Comparison of ENCODE assay signal across 1 cellular context in genomic region chr16:46991729-46992704, GRCh38.
TF ChIP-seq lines count a peak whose summit lies in the region.

No MANE protein-coding gene starts in this region.

TF ChIP-seq in HepG2, 621 proteins besides CTCF, POLR2A, EP300 and RAD21 (continued from another document and continues in another):
- peak; percentile 38; the same call in 1 of the 2 replicates for TF ChIP-seq GMEB1 (CRISPR knock-in tag; IDR thresholded peaks at IDR 0.05; ENCODE audit: borderline replicate concordance)
- no peak for TF ChIP-seq ZKSCAN5 (CRISPR knock-in tag; IDR thresholded peaks at IDR 0.05)
- TF ChIP-seq NRL (CRISPR knock-in tag; IDR thresholded peaks at IDR 0.05; ENCODE audit: borderline replicate concordance) = peak; percentile 49; the same call in 1 of the 2 replicates
- TF ChIP-seq ZNF646 (CRISPR knock-in tag; IDR thresholded peaks at IDR 0.05) = peak; percentile 25; the same call in 1 of the 2 replicates
- no peak for TF ChIP-seq HNF4A (CRISPR knock-in tag; IDR thresholded peaks at IDR 0.05)
- TF ChIP-seq, protein P1, sequence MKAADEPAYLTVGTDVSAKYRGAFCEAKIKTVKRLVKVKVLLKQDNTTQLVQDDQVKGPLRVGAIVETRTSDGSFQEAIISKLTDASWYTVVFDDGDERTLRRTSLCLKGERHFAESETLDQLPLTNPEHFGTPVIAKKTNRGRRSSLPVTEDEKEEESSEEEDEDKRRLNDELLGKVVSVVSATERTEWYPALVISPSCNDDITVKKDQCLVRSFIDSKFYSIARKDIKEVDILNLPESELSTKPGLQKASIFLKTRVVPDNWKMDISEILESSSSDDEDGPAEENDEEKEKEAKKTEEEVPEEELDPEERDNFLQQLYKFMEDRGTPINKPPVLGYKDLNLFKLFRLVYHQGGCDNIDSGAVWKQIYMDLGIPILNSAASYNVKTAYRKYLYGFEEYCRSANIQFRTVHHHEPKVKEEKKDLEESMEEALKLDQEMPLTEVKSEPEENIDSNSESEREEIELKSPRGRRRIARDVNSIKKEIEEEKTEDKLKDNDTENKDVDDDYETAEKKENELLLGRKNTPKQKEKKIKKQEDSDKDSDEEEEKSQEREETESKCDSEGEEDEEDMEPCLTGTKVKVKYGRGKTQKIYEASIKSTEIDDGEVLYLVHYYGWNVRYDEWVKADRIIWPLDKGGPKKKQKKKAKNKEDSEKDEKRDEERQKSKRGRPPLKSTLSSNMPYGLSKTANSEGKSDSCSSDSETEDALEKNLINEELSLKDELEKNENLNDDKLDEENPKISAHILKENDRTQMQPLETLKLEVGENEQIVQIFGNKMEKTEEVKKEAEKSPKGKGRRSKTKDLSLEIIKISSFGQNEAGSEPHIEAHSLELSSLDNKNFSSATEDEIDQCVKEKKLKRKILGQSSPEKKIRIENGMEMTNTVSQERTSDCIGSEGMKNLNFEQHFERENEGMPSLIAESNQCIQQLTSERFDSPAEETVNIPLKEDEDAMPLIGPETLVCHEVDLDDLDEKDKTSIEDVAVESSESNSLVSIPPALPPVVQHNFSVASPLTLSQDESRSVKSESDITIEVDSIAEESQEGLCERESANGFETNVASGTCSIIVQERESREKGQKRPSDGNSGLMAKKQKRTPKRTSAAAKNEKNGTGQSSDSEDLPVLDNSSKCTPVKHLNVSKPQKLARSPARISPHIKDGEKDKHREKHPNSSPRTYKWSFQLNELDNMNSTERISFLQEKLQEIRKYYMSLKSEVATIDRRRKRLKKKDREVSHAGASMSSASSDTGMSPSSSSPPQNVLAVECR (CRISPR knock-in tag; IDR thresholded peaks at IDR 0.05; ENCODE audit: borderline replicate concordance) = peak; percentile 20; the same call in 1 of the 2 replicates
- TF ChIP-seq, protein P2, sequence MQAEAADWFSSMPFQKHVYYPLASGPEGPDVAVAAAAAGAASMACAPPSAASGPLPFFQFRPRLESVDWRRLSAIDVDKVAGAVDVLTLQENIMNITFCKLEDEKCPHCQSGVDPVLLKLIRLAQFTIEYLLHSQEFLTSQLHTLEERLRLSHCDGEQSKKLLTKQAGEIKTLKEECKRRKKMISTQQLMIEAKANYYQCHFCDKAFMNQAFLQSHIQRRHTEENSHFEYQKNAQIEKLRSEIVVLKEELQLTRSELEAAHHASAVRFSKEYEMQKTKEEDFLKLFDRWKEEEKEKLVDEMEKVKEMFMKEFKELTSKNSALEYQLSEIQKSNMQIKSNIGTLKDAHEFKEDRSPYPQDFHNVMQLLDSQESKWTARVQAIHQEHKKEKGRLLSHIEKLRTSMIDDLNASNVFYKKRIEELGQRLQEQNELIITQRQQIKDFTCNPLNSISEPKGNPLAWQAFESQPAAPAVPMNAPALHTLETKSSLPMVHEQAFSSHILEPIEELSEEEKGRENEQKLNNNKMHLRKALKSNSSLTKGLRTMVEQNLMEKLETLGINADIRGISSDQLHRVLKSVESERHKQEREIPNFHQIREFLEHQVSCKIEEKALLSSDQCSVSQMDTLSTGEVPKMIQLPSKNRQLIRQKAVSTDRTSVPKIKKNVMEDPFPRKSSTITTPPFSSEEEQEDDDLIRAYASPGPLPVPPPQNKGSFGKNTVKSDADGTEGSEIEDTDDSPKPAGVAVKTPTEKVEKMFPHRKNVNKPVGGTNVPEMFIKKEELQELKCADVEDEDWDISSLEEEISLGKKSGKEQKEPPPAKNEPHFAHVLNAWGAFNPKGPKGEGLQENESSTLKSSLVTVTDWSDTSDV (CRISPR knock-in tag; IDR thresholded peaks at IDR 0.05) = 0 out of 2 replicates have a peak, but pooled peaks have one; percentile 27
- peak; percentile 24; the same call in 1 of the 2 replicates for TF ChIP-seq PATZ1 (CRISPR knock-in tag; IDR thresholded peaks at IDR 0.05)
- no peak for TF ChIP-seq ZIK1 (CRISPR knock-in tag; IDR thresholded peaks at IDR 0.05; ENCODE audit: borderline replicate concordance, low read depth)
- peak; percentile 46; the same call in 1 of the 2 replicates for TF ChIP-seq GABPB1 (CRISPR knock-in tag; IDR thresholded peaks at IDR 0.05)
- TF ChIP-seq SP1 (IDR thresholded peaks at IDR 0.05) = no peak
- peak; percentile 33; the same call in 1 of the 2 replicates for TF ChIP-seq SP1 (CRISPR knock-in tag; IDR thresholded peaks at IDR 0.05)
- TF ChIP-seq NFE2L1 (CRISPR knock-in tag; IDR thresholded peaks at IDR 0.05; ENCODE audit: borderline replicate concordance) = no peak
- TF ChIP-seq TFAP4 (IDR thresholded peaks at IDR 0.05; ENCODE audit: borderline replicate concordance, low read depth) = peak; percentile 92
- TF ChIP-seq ZNF430 (CRISPR knock-in tag; IDR thresholded peaks at IDR 0.05) = 0 out of 2 replicates have a peak, but pooled peaks have one; percentile 70
- TF ChIP-seq, protein P3, sequence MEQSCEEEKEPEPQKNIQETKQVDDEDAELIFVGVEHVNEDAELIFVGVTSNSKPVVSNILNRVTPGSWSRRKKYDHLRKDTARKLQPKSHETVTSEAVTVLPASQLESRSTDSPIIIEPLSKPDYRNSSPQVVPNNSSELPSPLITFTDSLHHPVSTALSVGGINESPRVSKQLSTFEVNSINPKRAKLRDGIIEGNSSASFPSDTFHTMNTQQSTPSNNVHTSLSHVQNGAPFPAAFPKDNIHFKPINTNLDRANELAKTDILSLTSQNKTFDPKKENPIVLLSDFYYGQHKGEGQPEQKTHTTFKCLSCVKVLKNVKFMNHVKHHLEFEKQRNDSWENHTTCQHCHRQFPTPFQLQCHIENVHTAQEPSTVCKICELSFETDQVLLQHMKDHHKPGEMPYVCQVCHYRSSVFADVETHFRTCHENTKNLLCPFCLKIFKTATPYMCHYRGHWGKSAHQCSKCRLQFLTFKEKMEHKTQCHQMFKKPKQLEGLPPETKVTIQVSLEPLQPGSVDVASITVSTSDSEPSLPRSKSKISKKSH (CRISPR knock-in tag; IDR thresholded peaks at IDR 0.05; ENCODE audit: borderline replicate concordance) = peak; percentile 68; the same call in 1 of the 2 replicates
- peak; percentile 50; the same call in 1 of the 2 replicates for TF ChIP-seq EED (CRISPR knock-in tag; IDR thresholded peaks at IDR 0.05)
- TF ChIP-seq, protein P4, sequence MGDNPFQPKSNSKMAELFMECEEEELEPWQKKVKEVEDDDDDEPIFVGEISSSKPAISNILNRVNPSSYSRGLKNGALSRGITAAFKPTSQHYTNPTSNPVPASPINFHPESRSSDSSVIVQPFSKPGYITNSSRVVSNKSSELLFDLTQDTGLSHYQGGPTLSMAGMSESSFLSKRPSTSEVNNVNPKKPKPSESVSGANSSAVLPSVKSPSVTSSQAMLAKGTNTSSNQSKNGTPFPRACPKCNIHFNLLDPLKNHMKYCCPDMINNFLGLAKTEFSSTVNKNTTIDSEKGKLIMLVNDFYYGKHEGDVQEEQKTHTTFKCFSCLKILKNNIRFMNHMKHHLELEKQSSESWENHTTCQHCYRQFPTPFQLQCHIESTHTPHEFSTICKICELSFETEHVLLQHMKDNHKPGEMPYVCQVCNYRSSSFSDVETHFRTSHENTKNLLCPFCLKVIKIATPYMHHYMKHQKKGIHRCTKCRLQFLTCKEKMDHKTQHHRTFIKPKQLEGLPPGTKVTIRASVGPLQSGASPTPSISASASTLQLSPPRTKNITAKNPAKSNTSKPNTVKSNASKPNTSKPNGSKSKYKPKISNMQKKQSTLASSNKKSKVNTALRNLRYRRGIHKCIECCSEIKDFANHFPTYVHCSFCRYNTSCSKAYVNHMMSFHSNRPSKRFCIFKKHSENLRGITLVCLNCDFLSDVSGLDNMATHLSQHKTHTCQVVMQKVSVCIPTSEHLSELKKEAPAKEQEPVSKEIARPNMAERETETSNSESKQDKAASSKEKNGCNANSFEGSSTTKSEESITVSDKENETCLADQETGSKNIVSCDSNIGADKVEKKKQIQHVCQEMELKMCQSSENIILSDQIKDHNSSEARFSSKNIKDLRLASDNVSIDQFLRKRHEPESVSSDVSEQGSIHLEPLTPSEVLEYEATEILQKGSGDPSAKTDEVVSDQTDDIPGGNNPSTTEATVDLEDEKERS (CRISPR knock-in tag; IDR thresholded peaks at IDR 0.05) = 0 out of 2 replicates have a peak, but pooled peaks have one; percentile 42
- TF ChIP-seq PPARG (CRISPR knock-in tag; conservative IDR thresholded peaks at IDR 0.05) = no peak
- TF ChIP-seq NFE2L2 (IDR thresholded peaks at IDR 0.05; ENCODE audit: low read length) = no peak
